24 cellular contexts compared by ENCODE assay signal in genomic region chr2:121519153-121519552, GRCh38. TPM values are rescaled to one million over a fixed set of nuclear protein-coding genes. Genes with fewer than 3 reads are reported as not detected.
DNase-seq lines count a peak whose midpoint lies in the region; ATAC-seq and TF ChIP-seq lines count a peak whose summit lies in the region.
"Had no signal": no experiment of that assay in that cellular context is flagged by ENCODE, and none has a peak within 500 bp of the region (broad histone marks: within the 10 kb centered on the region; RNA-seq: fewer than 3 reads in every experiment).

No MANE protein-coding gene starts in this region.

- H3K27me3 Mint-ChIP-seq in neural crest cell (ENCODE audit: low read depth) = no peaks in the 10 kb centered on the region
- H3K27me3 Mint-ChIP-seq: dendritic cell treated with granulocyte-macrophage colony-stimulating factor and Interleukin-4, amounts not matched to agents 40 ng/mL and 50 ng/mL, for 4 days had no signal

- peaks cover 0 to 4% of the 10 kb centered on the region in 2 donors for H3K36me3 ChIP-seq in thyroid gland
- H3K36me3 ChIP-seq in adrenal gland (replicated peaks in 1 of 2) = peaks cover 0 to 59% of the 10 kb centered on the region in 2 donors

- H3K9me3 Mint-ChIP-seq in neural crest cell = no peaks in the 10 kb centered on the region
- H3K9me3 Mint-ChIP-seq: activated naive CD4-positive, alpha-beta T cell treated with anti-CD3 and anti-CD28 coated beads, Interleukin-2, amount 50 U/mL, for 72 hours; dendritic cell treated with granulocyte-macrophage colony-stimulating factor and Interleukin-4, amounts not matched to agents 40 ng/mL and 50 ng/mL, for 4 days had no signal

- H3K27ac Mint-ChIP-seq in neural crest cell (ENCODE audit: unreplicated experiment) = peak overlapping the region; percentile 97
- H3K27ac Mint-ChIP-seq: dendritic cell treated with granulocyte-macrophage colony-stimulating factor and Interleukin-4, amounts not matched to agents 40 ng/mL and 50 ng/mL, for 4 days had no signal

- DNase-seq in Right ventricle myocardium superior (no peak), right cardiac atrium (no peak), dorsolateral prefrontal cortex (no peak), neural crest cell (ENCODE audit: low read depth, low spot score) (no peak), thyroid gland (no peak), GM10266 (ENCODE audit: extremely low spot score) (no peak), adrenal gland (no peak)
- DNase-seq: ACHN; body of pancreas; DMS153; erythroblast; GDM1; GOT3; left colon; NCI-H1048; NCI-H1930; NCI-H446; SHP77; stimulated activated CD4-positive, alpha-beta T cell treated with anti-CD3 and anti-CD28 coated beads, Interleukin-4, amount 100 ng/mL, for 1 hour had no signal

- no peak for TF ChIP-seq CTCF in dorsolateral prefrontal cortex (IDR thresholded peaks at IDR 0.05 in 54 of 56, conservative IDR thresholded peaks at IDR 0.05 in 2 of 56; ENCODE audit: low read depth in 1 of 56, partially characterized antibody in 56 of 56)
- TF ChIP-seq CTCF in neural crest cell (conservative IDR thresholded peaks at IDR 0.05) = no peak
- TF ChIP-seq CTCF in thyroid gland (IDR thresholded peaks at IDR 0.05) = no peak
- no peak for TF ChIP-seq CTCF in GM10266 (IDR thresholded peaks at IDR 0.05; ENCODE audit: control insufficient read depth, insufficient read depth, low read depth, missing control alignments)
- no peak for TF ChIP-seq CTCF in adrenal gland (IDR thresholded peaks at IDR 0.05)

- no peaks in the 10 kb centered on the region for H3K27me3 ChIP-seq in right cardiac atrium (ENCODE audit: control insufficient read depth, insufficient read depth)
- H3K27me3 ChIP-seq in dorsolateral prefrontal cortex = no peaks in the 10 kb centered on the region
- H3K27me3 ChIP-seq in thyroid gland = no peaks in the 10 kb centered on the region
- H3K27me3 ChIP-seq in adrenal gland = no peaks in the 10 kb centered on the region
- H3K27me3 ChIP-seq: body of pancreas had no signal

- H3K4me1 Mint-ChIP-seq in neural crest cell = peaks cover 40% of the 10 kb centered on the region

- no peak overlapping the region for H3K27ac ChIP-seq in right cardiac atrium (ENCODE audit: low read length)
- H3K27ac ChIP-seq in dorsolateral prefrontal cortex = peak overlapping the region; percentile 66 to 98 (median 96)
- peak overlapping the region in 2 of 3 donors; percentile 14 to 44 for H3K27ac ChIP-seq in thyroid gland
- H3K27ac ChIP-seq in adrenal gland = no peak overlapping the region
- H3K27ac ChIP-seq: body of pancreas, C4-2B had no signal

- intact Hi-C loops in Right ventricle myocardium superior (cut with DNase I) = no loop called here
- intact Hi-C loops in right cardiac atrium (cut with DNase I) = no loop called here
- intact Hi-C loops in dorsolateral prefrontal cortex (cut with DNase I) = loop anchor here in 1 of 2 donors (1.0 to 5.0 kb wide), 2 partner anchors 42 to 117 kb away; no protein-coding TSS in a partner anchor
- intact Hi-C loops in thyroid gland (cut with DNase I) = no loop called here
- intact Hi-C loops in adrenal gland (cut with DNase I) = no loop called here

- ATAC-seq in Right ventricle myocardium superior (ENCODE audit: poor library complexity) (peak; percentile 67), right cardiac atrium (no peak), HG02981 (IDR thresholded peaks at IDR 0.05; ENCODE audit: unreplicated experiment) (no peak)
- ATAC-seq: body of pancreas had no signal

- H3K9me3 ChIP-seq in right cardiac atrium (ENCODE audit: control insufficient read depth, low read length) (no peaks in the 10 kb centered on the region), thyroid gland (no peaks in the 10 kb centered on the region), adrenal gland (replicated peaks in 1 of 3) (no peaks in the 10 kb centered on the region)
- H3K9me3 ChIP-seq: body of pancreas had no signal

- TF ChIP-seq POLR2A in thyroid gland (IDR thresholded peaks at IDR 0.05) = no peak
- no peak for TF ChIP-seq POLR2A in adrenal gland (IDR thresholded peaks at IDR 0.05)

- no peak overlapping the region for H3K4me3 ChIP-seq in right cardiac atrium (ENCODE audit: low read length)
- H3K4me3 ChIP-seq in dorsolateral prefrontal cortex = peak overlapping the region in 1 of 59 donors; percentile 15
- no peak overlapping the region for H3K4me3 ChIP-seq in thyroid gland (replicated peaks in 1 of 3)
- H3K4me3 ChIP-seq in adrenal gland = no peak overlapping the region
- H3K4me3 ChIP-seq: body of pancreas had no signal

- peak overlapping the region; percentile 68 for H3K4me3 Mint-ChIP-seq in neural crest cell
- H3K4me3 Mint-ChIP-seq: dendritic cell treated with granulocyte-macrophage colony-stimulating factor and Interleukin-4, amounts not matched to agents 40 ng/mL and 50 ng/mL, for 4 days had no signal

- 64% methylated on average over 1 of the region's 1 CpG for WGBS in right cardiac atrium
- WGBS in thyroid gland, 2 donors = 54 to 86% methylated on average over 1 of the region's 1 CpG
- WGBS in adrenal gland, 4 donors = 81 to 82% (median 82%) methylated on average over 1 of the region's 1 CpG

- peaks cover 7% of the 10 kb centered on the region for H3K36me3 Mint-ChIP-seq in neural crest cell (ENCODE audit: low read depth)

- peaks cover 2% of the 10 kb centered on the region for H3K4me1 ChIP-seq in right cardiac atrium (ENCODE audit: control insufficient read depth, insufficient read depth, low read length)
- H3K4me1 ChIP-seq in thyroid gland = peaks cover 15 to 19% of the 10 kb centered on the region in 2 donors
- peaks cover 0 to 1% of the 10 kb centered on the region in 2 donors for H3K4me1 ChIP-seq in adrenal gland (replicated peaks in 1 of 2)
- H3K4me1 ChIP-seq: body of pancreas had no signal

RNA-seq across cellular contexts. Expression of gene RNU4ATAC, which starts 11.5 kb away (rescaled TPM):
- total RNA-seq in Right ventricle myocardium superior (28.8 TPM), right cardiac atrium (10 to 100 TPM in 1 of 4 donors, not detected in 3; 12.7 TPM), dorsolateral prefrontal cortex (10 to 100 TPM in 2 of 120 experiments, not detected in 118; 19.6 to 23.6 TPM), neural crest cell (not detected in 2 replicates), thyroid gland (not detected), adrenal gland (not detected)
- polyA plus RNA-seq in right cardiac atrium (not detected), adrenal gland (not detected)
- total RNA-seq: activated naive CD4-positive, alpha-beta T cell treated with anti-CD3 and anti-CD28 coated beads, Interleukin-2, amount 50 U/mL, for 72 hours; body of pancreas; left colon; osteocyte had no signal

Comparison
In these comparisons a context has a peak if more than half of its experiments do, and no peak if none do; other contexts are left out.
1. H3K27ac ChIP-seq: peak in dorsolateral prefrontal cortex (59 of 59) and thyroid gland (2 of 3); none in right cardiac atrium (single experiment) and adrenal gland (0 of 5).